24 cellular contexts compared by ENCODE assay signal in the genomic region with DNA sequence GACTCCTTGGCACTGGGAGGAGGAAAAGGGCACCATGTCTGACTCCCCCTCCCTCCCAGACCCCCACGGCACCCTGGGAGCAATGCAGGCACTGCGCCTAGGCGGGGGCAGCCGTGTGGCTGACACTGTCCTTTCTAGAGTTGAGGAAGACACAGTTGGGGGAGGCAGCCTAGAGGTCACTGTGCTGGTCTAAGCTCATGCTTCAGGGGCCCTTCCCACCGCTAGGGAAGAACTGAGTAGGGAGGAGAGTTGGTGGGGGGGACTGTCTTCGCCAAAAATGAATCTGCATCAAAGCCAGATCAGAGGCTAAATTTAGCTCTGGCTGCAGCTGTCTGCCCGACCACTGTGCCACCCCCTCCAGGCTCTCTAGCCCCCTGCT. TPM values are rescaled to one million over a fixed set of nuclear protein-coding genes. Genes with fewer than 3 reads are reported as not detected.
A peak's percentile ranks its signal among the peaks of the same experiment; 100 is the strongest.
DNase-seq lines count a peak whose midpoint lies in the region; ATAC-seq and TF ChIP-seq lines count a peak whose summit lies in the region.
"Had no signal": no experiment of that assay in that cellular context is flagged by ENCODE, and none has a peak within 500 bp of the region (broad histone marks: within the 10 kb centered on the region; RNA-seq: fewer than 3 reads in every experiment).

No MANE protein-coding gene starts in this region.

- no peak for TF ChIP-seq CTCF in H9 (conservative IDR thresholded peaks at IDR 0.05)
- TF ChIP-seq CTCF in brain (conservative IDR thresholded peaks at IDR 0.05), result no peak
- TF ChIP-seq CTCF in left ventricle myocardium inferior (IDR thresholded peaks at IDR 0.05; ENCODE audit: borderline replicate concordance), result peak; percentile 26
- TF ChIP-seq CTCF in osteocyte (IDR thresholded peaks at IDR 0.05), result no peak

- no peak overlapping the region for H2AFZ ChIP-seq in H9 (ENCODE audit: low read length)

- peak overlapping the region; percentile 90 for H3K4me2 ChIP-seq in H9 (ENCODE audit: insufficient read depth, insufficient read length, low read length)

- H4K5ac ChIP-seq in H9 (ENCODE audit: insufficient read length, low read depth, low read length), result no peak overlapping the region

- no CpG with 5 or more reads among the region's 7 CpGs for WGBS in H9 (ENCODE audit: extremely low coverage, insufficient read length, low lambda C conversion rate)

- peaks cover 26% of the 10 kb centered on the region for H3K27me3 Mint-ChIP-seq in H9 (ENCODE audit: low read depth)
- H3K27me3 Mint-ChIP-seq in brain, result peaks cover 17% of the 10 kb centered on the region
- H3K27me3 Mint-ChIP-seq in osteocyte (ENCODE audit: unreplicated experiment), result no peaks in the 10 kb centered on the region

- no peak overlapping the region for H4K91ac ChIP-seq in H9 (ENCODE audit: insufficient read length, low read depth, low read length)

- H4K20me1 ChIP-seq in H9 (ENCODE audit: control insufficient read depth, insufficient read depth, insufficient read length), result peaks cover 4% of the 10 kb centered on the region

- H3K4me1 Mint-ChIP-seq in H9 (peaks cover 34 to 43% of the 10 kb centered on the region in 2 experiments), brain (peaks cover 47% of the 10 kb centered on the region), osteocyte (ENCODE audit: unreplicated experiment) (peaks cover 35% of the 10 kb centered on the region)

- H2BK15ac ChIP-seq in H9 (ENCODE audit: low read depth, low read length), result no peak overlapping the region; the same call in 1 of the 2 replicates

- H3K9me3 ChIP-seq in H9 (ENCODE audit: control insufficient read depth, low read depth, low read length), result no peaks in the 10 kb centered on the region
- no peaks in the 10 kb centered on the region for H3K9me3 ChIP-seq in left ventricle myocardium inferior (replicated peaks)
- H3K9me3 ChIP-seq: body of pancreas, MG63, neutrophil had no signal

- no peak overlapping the region for H3K27ac ChIP-seq in H9 (ENCODE audit: insufficient read length, low read depth, low read length)
- H3K27ac ChIP-seq in left ventricle myocardium inferior (replicated peaks), result peak overlapping the region; percentile 92
- H3K27ac ChIP-seq: body of pancreas, neutrophil had no signal

- no peak for DNase-seq in H9
- DNase-seq in left ventricle myocardium inferior, result no peak
- peak; percentile 50 for DNase-seq in posterior vena cava (ENCODE audit: low spot score)
- no peak for DNase-seq in osteocyte (ENCODE audit: extremely low spot score, unreplicated experiment)
- DNase-seq in SKM-1 treated with dmso at 0.1 percent for 144 hours (lab: John Stamatoyannopoulos, UW; ENCODE audit: unreplicated experiment), result no peak
- DNase-seq: activated CD8-positive, alpha-beta memory T cell treated with anti-CD3 and anti-CD28 coated beads, Interleukin-2, amount 50 U/mL, for 48 hours; activated effector memory CD4-positive, alpha-beta T cell treated with Interleukin-2 at 50 U/mL for 16 hours; body of pancreas; CD4-positive, alpha-beta memory T cell; cortex of kidney; DMS153; GDM1; MG63; NCI-H1436; NCI-H510A; NK-92 treated with Interleukin-12 subunit alpha and Interleukin-12 subunit beta, amount 100 ng/mL, for 24 hours; stimulated activated CD4-positive, alpha-beta T cell treated with anti-CD3 and anti-CD28 coated beads, Interleukin-4, amount 100 ng/mL, for 1 hour; stimulated activated naive CD4-positive, alpha-beta T cell treated with Interleukin-2 at 50 U/mL for 16 hours had no signal

- H3K36me3 Mint-ChIP-seq in H9 (ENCODE audit: insufficient read depth in 1 of 3, low read depth in 3 of 3) (peaks cover 5 to 10% (median 8%) of the 10 kb centered on the region in 3 experiments; a peak in 4 of 7 replicates), brain (peaks cover 23% of the 10 kb centered on the region), osteocyte (ENCODE audit: unreplicated experiment) (peaks cover 5% of the 10 kb centered on the region)

- no peak overlapping the region for H2BK5ac ChIP-seq in H9 (ENCODE audit: insufficient read length, low read length)

- no peak overlapping the region for H3K27ac Mint-ChIP-seq in H9
- H3K27ac Mint-ChIP-seq in brain, result peak overlapping the region in 3 of 5 experiments; percentile 43 to 95 (median 95)
- H3K27ac Mint-ChIP-seq in osteocyte (ENCODE audit: unreplicated experiment), result no peak overlapping the region
- H3K27ac Mint-ChIP-seq: CD4-positive, alpha-beta memory T cell; T-helper 2 cell treated with Interferon-gamma antibody and Interleukin-4, amounts not matched to agents 5 μg/mL and 100 μg/mL, for 36 hours had no signal

- H3K79me2 ChIP-seq in H9 (ENCODE audit: insufficient read depth, low read length), result no peaks in the 10 kb centered on the region

- intact Hi-C loops in left ventricle myocardium inferior (cut with micrococcal nuclease), result no loop called here
- intact Hi-C loops in posterior vena cava (cut with DNase I), result loop anchor here in 1 of 2 donors (5.0 kb wide), 1 partner anchor 36 kb away; no protein-coding TSS in a partner anchor

- H2BK120ac ChIP-seq in H9 (ENCODE audit: low read depth, low read length, poor library complexity, severe bottlenecking), result no peak overlapping the region

- H3K14ac ChIP-seq in H9 (ENCODE audit: insufficient read depth, low read length), result no peak overlapping the region

- no peak overlapping the region for H3K4ac ChIP-seq in H9 (ENCODE audit: low read depth, low read length)

- no peak overlapping the region for H3K23ac ChIP-seq in H9 (ENCODE audit: insufficient read length, low read depth, low read length)

- H2BK12ac ChIP-seq in H9 (ENCODE audit: insufficient read length, low read depth, low read length), result no peak overlapping the region

- H3K4me3 ChIP-seq in left ventricle myocardium inferior, result peak overlapping the region; percentile 90
- H3K4me3 ChIP-seq: body of pancreas, MG63 had no signal

- H4K8ac ChIP-seq in H9 (replicated peaks; ENCODE audit: insufficient read length, low read depth, low read length), result no peak overlapping the region

- no peaks in the 10 kb centered on the region for H3K79me1 ChIP-seq in H9 (ENCODE audit: insufficient read depth, low read depth, low read length, poor library complexity, severe bottlenecking)

- H3K36me3 ChIP-seq in left ventricle myocardium inferior, result peaks cover 25% of the 10 kb centered on the region
- H3K36me3 ChIP-seq: MG63, neutrophil had no signal

- H3K4me1 ChIP-seq in H9 (ENCODE audit: insufficient read depth, low read length), result peaks cover 22% of the 10 kb centered on the region; the same call in 1 of the 2 replicates
- H3K4me1 ChIP-seq in left ventricle myocardium inferior, result peaks cover 68% of the 10 kb centered on the region

- H3T11ph ChIP-seq in H9 (ENCODE audit: low read length), result no peak overlapping the region

- H3K9ac ChIP-seq in H9 (ENCODE audit: extremely low read depth, insufficient read length, low read length), result no peak overlapping the region

- H3K27me3 ChIP-seq in H9 (ENCODE audit: insufficient read depth, low read length) (no peaks in the 10 kb centered on the region; the same call in 1 of the 2 replicates), left ventricle myocardium inferior (ENCODE audit: low read depth) (no peaks in the 10 kb centered on the region)
- H3K27me3 ChIP-seq: body of pancreas, MG63 had no signal

- H3K9me3 Mint-ChIP-seq in H9 (no peaks in the 10 kb centered on the region), brain (no peaks in the 10 kb centered on the region), osteocyte (ENCODE audit: unreplicated experiment) (no peaks in the 10 kb centered on the region)
- H3K9me3 Mint-ChIP-seq: CD4-positive, alpha-beta memory T cell; T-helper 2 cell treated with Interferon-gamma antibody and Interleukin-4, amounts not matched to agents 5 μg/mL and 100 μg/mL, for 36 hours had no signal

- H3K56ac ChIP-seq in H9 (ENCODE audit: insufficient read length, low read depth, low read length), result no peak overlapping the region

- no peak overlapping the region for H2BK20ac ChIP-seq in H9 (ENCODE audit: low read depth, low read length, poor library complexity, severe bottlenecking)

- peaks cover 24% of the 10 kb centered on the region for H3K23me2 ChIP-seq in H9 (ENCODE audit: insufficient read length, low read depth, low read length, poor library complexity, severe bottlenecking)

- H3K4me3 Mint-ChIP-seq in H9 (0 out of 5 replicates have a peak overlapping the region, but pooled peaks of 1 of the 2 experiments have one; percentile 24), brain (peak overlapping the region in 4 of 5 experiments; percentile 89 to 95 (median 92)), osteocyte (ENCODE audit: unreplicated experiment) (no peak overlapping the region)
- H3K4me3 Mint-ChIP-seq: CD4-positive, alpha-beta memory T cell; T-helper 2 cell treated with Interferon-gamma antibody and Interleukin-4, amounts not matched to agents 5 μg/mL and 100 μg/mL, for 36 hours had no signal

- H2AK5ac ChIP-seq in H9 (ENCODE audit: insufficient read length, low read length), result no peak overlapping the region

- no peak overlapping the region for H3K18ac ChIP-seq in H9 (ENCODE audit: insufficient read length, low read depth, low read length)

- no peak for ATAC-seq in HG02588 (IDR thresholded peaks at IDR 0.05; ENCODE audit: unreplicated experiment)
- ATAC-seq in GM18498 (IDR thresholded peaks at IDR 0.05; ENCODE audit: unreplicated experiment), result no peak
- ATAC-seq: body of pancreas had no signal

RNA-seq across cellular contexts. Expression of a gene that starts 3.4 kb away (rescaled TPM):
- total RNA-seq in H9 (2021) (11.5 and 12.3 TPM in 2 replicates), left ventricle myocardium inferior (77.7 TPM), posterior vena cava (10 to 100 TPM in 1 of 2 donors, 1 to 10 TPM in 1; 6.9 to 10.1 TPM), osteocyte (24.7 and 28.2 TPM in 2 replicates)
- 54.0 TPM for polyA plus RNA-seq in brain (ENCODE audit: insufficient read depth, low read depth, low replicate concordance)

RNA-seq across cellular contexts. Expression of a gene that starts 13.4 kb away (rescaled TPM):
- total RNA-seq in H9 (2021) (not detected in 2 replicates), left ventricle myocardium inferior (0.88 TPM), posterior vena cava (1 to 10 TPM; 3.0 to 4.2 TPM), osteocyte (not detected in 2 replicates)
- polyA plus RNA-seq in brain (ENCODE audit: insufficient read depth, low read depth, low replicate concordance), result 1.7 TPM
- total RNA-seq: endothelial cell of umbilical vein had no signal

RNA-seq across cellular contexts. Expression of a gene that starts 22.7 kb away (rescaled TPM):
- total RNA-seq in H9 (2021) (5.8 and 6.7 TPM in 2 replicates), left ventricle myocardium inferior (12.0 TPM), posterior vena cava (1 to 10 TPM; 6.6 to 7.0 TPM), osteocyte (12.6 and 13.3 TPM in 2 replicates)
- polyA plus RNA-seq in brain (ENCODE audit: insufficient read depth, low read depth, low replicate concordance), result 23.9 TPM

RNA-seq across cellular contexts. Expression of a gene that starts 22.9 kb away (rescaled TPM):
- total RNA-seq in H9 (2021), result 54.1 and 60.5 TPM in 2 replicates
- polyA plus RNA-seq in brain (ENCODE audit: insufficient read depth, low read depth, low replicate concordance), result 91.9 TPM
- total RNA-seq in left ventricle myocardium inferior, result 19.4 TPM
- total RNA-seq in posterior vena cava, result 10 to 100 TPM; 26.5 to 27.0 TPM
- 45.0 and 49.8 TPM in 2 replicates for total RNA-seq in osteocyte

RNA-seq across cellular contexts. Expression of a gene that starts 32.7 kb away (rescaled TPM):
- total RNA-seq in H9 (2021) (0.42 and 1.6 TPM in 2 replicates), left ventricle myocardium inferior (not detected), posterior vena cava (under 1 TPM in 1 of 2 donors, not detected in 1; 0.88 TPM), osteocyte (2.8 TPM in 1 of 2 replicates, not detected in the other)
- not detected for polyA plus RNA-seq in brain (ENCODE audit: insufficient read depth, low read depth, low replicate concordance)
- polyA plus RNA-seq: CD4-positive, alpha-beta memory T cell had no signal

Comparison
In these comparisons a context has a peak if more than half of its experiments do, and no peak if none do; other contexts are left out.
1. H3K27ac Mint-ChIP-seq: peak in brain (3 of 5); none in H9 (0 of 3) and osteocyte (single experiment).